ENCODE assay signal across 8 cellular contexts in genomic region chr7:142496545-142496991, GRCh38.
A peak's percentile ranks its signal among the peaks of the same experiment; 100 is the strongest.
DNase-seq lines count a peak whose midpoint lies in the region; ATAC-seq and TF ChIP-seq lines count a peak whose summit lies in the region.

No MANE protein-coding gene starts in this region.

- H3F3A ChIP-seq in Loucy (ENCODE audit: low read depth), result peaks cover 7% of the 10 kb centered on the region

- H3K9me2 ChIP-seq in Loucy (replicated peaks; ENCODE audit: low read depth, low read length), result no peaks in the 10 kb centered on the region

- no peaks in the 10 kb centered on the region for H3K9me3 ChIP-seq in Loucy (ENCODE audit: insufficient read depth, low read depth, low read length)
- H3K9me3 ChIP-seq in tibial artery, result no peaks in the 10 kb centered on the region

- TF ChIP-seq CTCF in Loucy (conservative IDR thresholded peaks at IDR 0.05; ENCODE audit: low read length), result peak; percentile 86
- peak; percentile 33 to 50 for TF ChIP-seq CTCF in tibial artery (IDR thresholded peaks at IDR 0.05)

- ATAC-seq in GM21423 (IDR thresholded peaks at IDR 0.05; ENCODE audit: unreplicated experiment) (peak; percentile 53), HG03571 (IDR thresholded peaks at IDR 0.05; ENCODE audit: unreplicated experiment) (no peak)

- peaks cover 5% of the 10 kb centered on the region; the same call in 1 of the 2 replicates for H3K36me3 ChIP-seq in Loucy (ENCODE audit: insufficient read depth, low read length)
- H3K36me3 ChIP-seq in tibial artery, result no peaks in the 10 kb centered on the region

- H2AFZ ChIP-seq in Loucy (ENCODE audit: low read length), result no peak overlapping the region

- H3K27ac ChIP-seq in tibial artery, result no peak overlapping the region

- peak overlapping the region; percentile 99 for H3K9ac ChIP-seq in Loucy (ENCODE audit: low read depth, low read length, poor library complexity, severe bottlenecking)

- H3K27me3 ChIP-seq in Loucy (ENCODE audit: insufficient read depth, low read length, poor library complexity, severe bottlenecking), result no peaks in the 10 kb centered on the region
- peaks cover 0 to 21% of the 10 kb centered on the region in 2 donors for H3K27me3 ChIP-seq in tibial artery

- H3K4me1 ChIP-seq in Loucy (ENCODE audit: insufficient read depth, low read length, poor library complexity, severe bottlenecking) (peaks cover 93% of the 10 kb centered on the region), tibial artery (peaks cover 0 to 6% (median 0%) of the 10 kb centered on the region in 4 donors)

- H3K4me3 ChIP-seq in Loucy (ENCODE audit: low read length, poor library complexity, severe bottlenecking), result peak overlapping the region; percentile 84
- no peak overlapping the region for H3K4me3 ChIP-seq in tibial artery

- no peaks in the 10 kb centered on the region for H4K20me1 ChIP-seq in Loucy (ENCODE audit: insufficient read depth, low read length, poor library complexity, severe bottlenecking)

- peaks cover 36% of the 10 kb centered on the region for H3K79me2 ChIP-seq in Loucy (ENCODE audit: insufficient read depth, low read length)

- intact Hi-C loops in tibial artery (cut with DNase I; ENCODE audit: low total_unique reads), result no loop called here

- peak; percentile 37 for DNase-seq in SIG-M5 treated with dmso at 0.1 percent for 504 hours (lab: John Stamatoyannopoulos, UW; ENCODE audit: unreplicated experiment)
- no peak for DNase-seq in SIG-M5 (lab: John Stamatoyannopoulos, UW)
- DNase-seq in amniotic epithelial cell (ENCODE audit: low read depth), result peak; percentile 42
- peak; percentile 43 for DNase-seq in iris pigment epithelial cell (ENCODE audit: low read depth)
- DNase-seq in tibial artery, result no peak

- H3K4me2 ChIP-seq in Loucy (ENCODE audit: low read depth, low read length, poor library complexity, severe bottlenecking), result peak overlapping the region; percentile 89

Comparison
In these comparisons a context has a peak if more than half of its experiments do, and no peak if none do; other contexts are left out.
1. DNase-seq: peak in SIG-M5 treated with dmso at 0.1 percent for 504 hours (single experiment), amniotic epithelial cell (single experiment) and iris pigment epithelial cell (single experiment); none in SIG-M5 (single experiment) and tibial artery (0 of 2).